Comparison of ENCODE assay signal across 36 cellular contexts in the genomic region with DNA sequence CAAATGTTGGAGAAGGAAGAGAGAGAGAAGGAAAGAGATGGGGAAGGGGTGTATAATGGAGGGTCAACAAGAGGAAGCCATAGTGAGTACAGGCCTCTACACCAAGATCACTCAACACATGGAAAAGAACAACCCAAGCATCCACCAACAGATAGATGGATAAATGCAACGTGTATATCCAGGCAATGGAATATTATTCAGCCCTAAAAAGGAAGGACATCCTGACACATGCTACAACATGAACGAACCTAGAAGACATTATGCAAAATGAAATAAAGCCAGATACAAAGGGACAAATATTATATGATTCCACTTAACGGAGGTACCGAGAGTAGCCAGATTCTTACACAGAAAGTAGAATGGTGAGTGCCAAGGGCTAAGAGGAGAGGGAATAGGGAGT. TPM values are rescaled to one million over a fixed set of nuclear protein-coding genes. Genes with fewer than 3 reads are reported as not detected.
"Had no signal": no experiment of that assay in that cellular context is flagged by ENCODE, and none has a peak within 500 bp of the region (broad histone marks: within the 10 kb centered on the region; RNA-seq: fewer than 3 reads in every experiment).

No MANE protein-coding gene starts in this region.

- H3K9me3 ChIP-seq: MG63 had no signal

- DNase-seq: MG63, MM.1S, NCI-H1048, NCI-H1092, NCI-H1092 treated with DMSO at 0.1 percent for 48 hours, NCI-H1105, NCI-H1105 treated with DMSO at 0.1 percent for 48 hours, NCI-H1417, NCI-H1417 treated with DMSO at 0.1 percent for 48 hours, NCI-H1436, NCI-H1436 treated with DMSO at 0.1 percent for 48 hours, NCI-H146, NCI-H1694, NCI-H1694 treated with DMSO at 0.1 percent for 48 hours, NCI-H187, NCI-H187 treated with DMSO at 0.1 percent for 48 hours, NCI-H1930, NCI-H2029, NCI-H2029 treated with DMSO at 0.1 percent for 48 hours, NCI-H2081, NCI-H2081 treated with DMSO at 0.1 percent for 48 hours, NCI-H2107, NCI-H2171, NCI-H2171 treated with DMSO at 0.1 percent for 48 hours, NCI-H2227 treated with DMSO at 0.1 percent for 48 hours, NCI-H226, NCI-H345, NCI-H446, NCI-H446 treated with DMSO at 0.1 percent for 48 hours, NCI-H510A, NCI-H510A treated with DMSO at 0.1 percent for 48 hours, NCI-H524, NCI-H524 treated with DMSO at 0.1 percent for 48 hours, NCI-H526 had no signal

- H3K4me3 ChIP-seq: MG63 had no signal

- H3K36me3 ChIP-seq: MG63 had no signal

- H3K27me3 ChIP-seq: MG63 had no signal

RNA-seq across cellular contexts. Expression of gene NRXN2, which starts 59.3 kb away (rescaled TPM):
- total RNA-seq: M059J, MCF 10A had no signal
